Comparison of ENCODE assay signal across 35 cellular contexts in the genomic region with DNA sequence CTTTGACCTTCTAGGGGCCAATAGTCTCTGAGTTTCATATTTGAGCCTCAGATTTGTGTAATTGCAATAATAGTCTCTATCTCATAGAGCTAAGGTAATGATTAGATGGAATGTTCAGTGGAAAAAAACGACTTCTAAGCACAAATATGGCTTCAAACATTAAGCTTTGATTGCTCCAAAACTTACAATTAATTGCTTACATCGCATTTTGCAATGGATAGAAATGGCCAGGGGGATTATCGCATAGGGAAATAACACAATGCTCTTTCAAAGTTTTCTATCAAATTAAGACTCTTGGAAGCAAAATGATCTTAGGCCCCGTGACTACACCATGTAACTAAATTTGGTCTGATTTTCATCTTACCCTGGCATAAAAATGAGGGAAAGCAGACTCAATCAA.
"Had no signal": no experiment of that assay in that cellular context is flagged by ENCODE, and none has a peak within 500 bp of the region (broad histone marks: within the 10 kb centered on the region; RNA-seq: fewer than 3 reads in every experiment).

No MANE protein-coding gene starts in this region.

- H3K9me3 ChIP-seq: MG63 had no signal

- H3K27me3 ChIP-seq: MG63 had no signal

- DNase-seq: Karpas-422, Kasumi-1, MG63, MM.1S, MV-4-11, NCI-H1048, NCI-H1092, NCI-H1092 treated with DMSO at 0.1 percent for 48 hours, NCI-H1105, NCI-H1105 treated with DMSO at 0.1 percent for 48 hours, NCI-H1417, NCI-H1417 treated with DMSO at 0.1 percent for 48 hours, NCI-H1436, NCI-H1436 treated with DMSO at 0.1 percent for 48 hours, NCI-H146, NCI-H1694, NCI-H1694 treated with DMSO at 0.1 percent for 48 hours, NCI-H187, NCI-H187 treated with DMSO at 0.1 percent for 48 hours, NCI-H1930, NCI-H2029, NCI-H2029 treated with DMSO at 0.1 percent for 48 hours, NCI-H2081, NCI-H2081 treated with DMSO at 0.1 percent for 48 hours, NCI-H2107, NCI-H2171, NCI-H2171 treated with DMSO at 0.1 percent for 48 hours, NCI-H2227 treated with DMSO at 0.1 percent for 48 hours, NCI-H226, NCI-H345, NCI-H446, NCI-H446 treated with DMSO at 0.1 percent for 48 hours, NCI-H510A, NCI-H510A treated with DMSO at 0.1 percent for 48 hours, NCI-H524 had no signal

- H3K4me3 ChIP-seq: MG63 had no signal

- H3K36me3 ChIP-seq: MG63 had no signal
